ENCODE assay signal across 2 cellular contexts in genomic region chr15:90540768-90541167, GRCh38.
TF ChIP-seq lines count a peak whose summit lies in the region.

No MANE protein-coding gene starts in this region.

TF ChIP-seq in SK-N-SH, 30 proteins besides CTCF, POLR2A, EP300 and RAD21 (continued from another document):
- TF ChIP-seq, protein P1, sequence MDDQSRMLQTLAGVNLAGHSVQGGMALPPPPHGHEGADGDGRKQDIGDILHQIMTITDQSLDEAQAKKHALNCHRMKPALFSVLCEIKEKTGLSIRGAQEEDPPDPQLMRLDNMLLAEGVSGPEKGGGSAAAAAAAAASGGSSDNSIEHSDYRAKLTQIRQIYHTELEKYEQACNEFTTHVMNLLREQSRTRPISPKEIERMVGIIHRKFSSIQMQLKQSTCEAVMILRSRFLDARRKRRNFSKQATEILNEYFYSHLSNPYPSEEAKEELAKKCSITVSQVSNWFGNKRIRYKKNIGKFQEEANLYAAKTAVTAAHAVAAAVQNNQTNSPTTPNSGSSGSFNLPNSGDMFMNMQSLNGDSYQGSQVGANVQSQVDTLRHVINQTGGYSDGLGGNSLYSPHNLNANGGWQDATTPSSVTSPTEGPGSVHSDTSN (IDR thresholded peaks at IDR 0.05) = no peak
- TF ChIP-seq MXI1 (IDR thresholded peaks at IDR 0.05; ENCODE audit: low read depth, low read length) (peak; percentile 48; the same call in 1 of the 2 replicates), GATA2 (CRISPR knock-in tag; IDR thresholded peaks at IDR 0.05) (peak; percentile 64)
TF ChIP-seq in SK-N-SH: peak in this region for 3.

TF ChIP-seq in SK-N-SH treated with all-trans-retinoic acid at 6 μM for 48 hours, 23 proteins besides CTCF, POLR2A, EP300 and RAD21 (continued from another document):
- no peak for TF ChIP-seq CSRNP3 (CRISPR knock-in tag; IDR thresholded peaks at IDR 0.05)
- TF ChIP-seq, protein P2, sequence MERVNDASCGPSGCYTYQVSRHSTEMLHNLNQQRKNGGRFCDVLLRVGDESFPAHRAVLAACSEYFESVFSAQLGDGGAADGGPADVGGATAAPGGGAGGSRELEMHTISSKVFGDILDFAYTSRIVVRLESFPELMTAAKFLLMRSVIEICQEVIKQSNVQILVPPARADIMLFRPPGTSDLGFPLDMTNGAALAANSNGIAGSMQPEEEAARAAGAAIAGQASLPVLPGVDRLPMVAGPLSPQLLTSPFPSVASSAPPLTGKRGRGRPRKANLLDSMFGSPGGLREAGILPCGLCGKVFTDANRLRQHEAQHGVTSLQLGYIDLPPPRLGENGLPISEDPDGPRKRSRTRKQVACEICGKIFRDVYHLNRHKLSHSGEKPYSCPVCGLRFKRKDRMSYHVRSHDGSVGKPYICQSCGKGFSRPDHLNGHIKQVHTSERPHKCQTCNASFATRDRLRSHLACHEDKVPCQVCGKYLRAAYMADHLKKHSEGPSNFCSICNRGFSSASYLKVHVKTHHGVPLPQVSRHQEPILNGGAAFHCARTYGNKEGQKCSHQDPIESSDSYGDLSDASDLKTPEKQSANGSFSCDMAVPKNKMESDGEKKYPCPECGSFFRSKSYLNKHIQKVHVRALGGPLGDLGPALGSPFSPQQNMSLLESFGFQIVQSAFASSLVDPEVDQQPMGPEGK (CRISPR knock-in tag; IDR thresholded peaks at IDR 0.05; ENCODE audit: borderline replicate concordance) = no peak
- TF ChIP-seq PPARA (CRISPR knock-in tag; IDR thresholded peaks at IDR 0.05; ENCODE audit: borderline replicate concordance) = no peak
- TF ChIP-seq TOX (CRISPR knock-in tag; IDR thresholded peaks at IDR 0.05; ENCODE audit: borderline replicate concordance) = no peak
- no peak for TF ChIP-seq ZC3H10 (CRISPR knock-in tag; IDR thresholded peaks at IDR 0.05)
- TF ChIP-seq ZFP3 (CRISPR knock-in tag; IDR thresholded peaks at IDR 0.05) = no peak
